ENCODE assay signal across 16 cellular contexts in genomic region chr11:11940551-11940950, GRCh38.
"Had no signal": no experiment of that assay in that cellular context is flagged by ENCODE, and none has a peak within 500 bp of the region (broad histone marks: within the 10 kb centered on the region; RNA-seq: fewer than 3 reads in every experiment).

No MANE protein-coding gene starts in this region.

- H3K4me3 Mint-ChIP-seq: activated CD4-positive, alpha-beta T cell treated with anti-CD3 and anti-CD28 coated beads, Interleukin-2, amount 10 ng/mL, durations not matched to agents 24 days and 14 days; activated naive CD8-positive, alpha-beta T cell; activated T-cell treated with anti-CD3 and anti-CD28 coated beads, Interleukin-2, amount 50 U/mL, for 24 hours; nephron; T-helper 1 cell treated with Interleukin-12 subunit alpha and Interleukin-12 subunit beta and Interleukin-4 antibody, amounts not matched to agents 30 μg/mL and 1 μg/mL, for 36 hours had no signal

- H3K9me3 ChIP-seq: breast epithelium, esophagus muscularis mucosa, ovary, stomach, thoracic aorta, vagina had no signal

- H3K4me3 ChIP-seq: breast epithelium, esophagus muscularis mucosa, ovary, stomach, thoracic aorta, vagina had no signal

- H3K27ac Mint-ChIP-seq: activated CD4-positive, alpha-beta T cell treated with anti-CD3 and anti-CD28 coated beads, Interleukin-2, amount 10 ng/mL, durations not matched to agents 24 days and 14 days; activated naive CD8-positive, alpha-beta T cell; activated T-cell treated with anti-CD3 and anti-CD28 coated beads, Interleukin-2, amount 50 U/mL, for 24 hours; nephron; T-helper 1 cell treated with Interleukin-12 subunit alpha and Interleukin-12 subunit beta and Interleukin-4 antibody, amounts not matched to agents 30 μg/mL and 1 μg/mL, for 36 hours had no signal

- H3K4me1 Mint-ChIP-seq: nephron had no signal

- H3K9me3 Mint-ChIP-seq: activated CD4-positive, alpha-beta T cell treated with anti-CD3 and anti-CD28 coated beads, Interleukin-2, amount 10 ng/mL, durations not matched to agents 24 days and 14 days; activated T-cell treated with anti-CD3 and anti-CD28 coated beads, Interleukin-2, amount 50 U/mL, for 24 hours; nephron; T-helper 1 cell treated with Interleukin-12 subunit alpha and Interleukin-12 subunit beta and Interleukin-4 antibody, amounts not matched to agents 30 μg/mL and 1 μg/mL, for 36 hours had no signal

- H3K27me3 Mint-ChIP-seq: activated CD4-positive, alpha-beta T cell treated with anti-CD3 and anti-CD28 coated beads, Interleukin-2, amount 10 ng/mL, durations not matched to agents 24 days and 14 days; activated naive CD8-positive, alpha-beta T cell; activated T-cell treated with anti-CD3 and anti-CD28 coated beads, Interleukin-2, amount 50 U/mL, for 24 hours had no signal

- ATAC-seq: left lobe of liver had no signal

- H3K27me3 ChIP-seq: breast epithelium, esophagus muscularis mucosa, ovary, stomach, vagina had no signal

- DNase-seq: activated CD4-positive, alpha-beta T cell treated with anti-CD3 and anti-CD28 coated beads, Interleukin-2, amount 10 ng/mL, durations not matched to agents 24 days and 14 days; activated gamma-delta T cell; activated T-cell treated with anti-CD3 and anti-CD28 coated beads, Interleukin-2, amount 50 U/mL, for 24 hours; aorta; islet precursor cell; ovary; stimulated activated CD4-positive, alpha-beta T cell treated with anti-CD3 and anti-CD28 coated beads, Interleukin-2, amount 100 ng/mL, for 48 hours; stomach had no signal

- H3K36me3 ChIP-seq: ovary had no signal

- H3K27ac ChIP-seq: breast epithelium, esophagus muscularis mucosa, ovary, stomach, thoracic aorta, vagina had no signal

- H3K4me1 ChIP-seq: breast epithelium, esophagus muscularis mucosa, vagina had no signal
